In genomic region chr4:99351487-99351886, GRCh38 we compare ENCODE assay signal across 19 cellular contexts. TPM values are rescaled to one million over a fixed set of nuclear protein-coding genes. Genes with fewer than 3 reads are reported as not detected.
DNase-seq lines count a peak whose midpoint lies in the region; ATAC-seq, FAIRE-seq and TF ChIP-seq lines count a peak whose summit lies in the region.
"Had no signal": no experiment of that assay in that cellular context is flagged by ENCODE, and none has a peak within 500 bp of the region (broad histone marks: within the 10 kb centered on the region; RNA-seq: fewer than 3 reads in every experiment).

No MANE protein-coding gene starts in this region.

- no peaks in the 10 kb centered on the region for H3K27me3 ChIP-seq in colonic mucosa
- no peaks in the 10 kb centered on the region for H3K27me3 ChIP-seq in mucosa of rectum (ENCODE audit: control insufficient read depth in 2 of 2, insufficient read depth in 2 of 2, low read length in 2 of 2)
- H3K27me3 ChIP-seq in small intestine (ENCODE audit: control insufficient read depth in 2 of 2, insufficient read depth in 2 of 2, low read length in 2 of 2) = no peaks in the 10 kb centered on the region
- H3K27me3 ChIP-seq: BE2C had no signal

- FAIRE-seq in small intestine (lab: Jason Lieb, UNC) = no peak
- FAIRE-seq: A549, GM12892, GM19239, H1, HTR-8/SVneo had no signal

- H3K4me1 ChIP-seq in colonic mucosa (peaks cover 4% of the 10 kb centered on the region), mucosa of rectum (ENCODE audit: control insufficient read depth in 2 of 2, insufficient read depth in 2 of 2, low read length in 2 of 2) (peaks cover 7 to 8% of the 10 kb centered on the region in 2 donors), small intestine (ENCODE audit: control insufficient read depth in 2 of 2, insufficient read depth in 1 of 2, low read depth in 1 of 2, low read length in 1 of 2) (peaks cover 0 to 5% of the 10 kb centered on the region in 2 donors)
- H3K4me1 ChIP-seq: A549, BE2C, HAP-1 had no signal

- 12 to 63% (median 29%) methylated on average over 2 of the region's 2 CpGs for WGBS in small intestine, 3 donors

- H3K36me3 ChIP-seq in colonic mucosa (no peaks in the 10 kb centered on the region), mucosa of rectum (ENCODE audit: control insufficient read depth in 2 of 2, insufficient read depth in 2 of 2, low read length in 2 of 2) (peaks cover 0 to 4% of the 10 kb centered on the region in 2 donors), small intestine (ENCODE audit: control insufficient read depth in 2 of 2, insufficient read depth in 2 of 2, low read length in 2 of 2) (no peaks in the 10 kb centered on the region)
- H3K36me3 ChIP-seq: BE2C, HAP-1 had no signal

- DNase-seq in colonic mucosa = no peak
- DNase-seq in left colon = no peak
- DNase-seq in small intestine = peak; percentile 29
- DNase-seq in NCI-H226 = no peak
- no peak for DNase-seq in activated gamma-delta T cell treated with Interleukin-2 at 50 U/mL for 16 hours
- DNase-seq in ecto neural progenitor cell (ENCODE audit: low spot score) = no peak
- DNase-seq: BE2C; CD4-positive, alpha-beta memory T cell; DND-41; GDM1 had no signal

- intact Hi-C loops in colonic mucosa (cut with DNase I) = no loop called here
- intact Hi-C loops in left colon (cut with DNase I, micrococcal nuclease) = no loop called here

- ATAC-seq in left colon = peak; percentile 45
- ATAC-seq in GM18861 (IDR thresholded peaks at IDR 0.05; ENCODE audit: unreplicated experiment) = no peak
- ATAC-seq: A549 had no signal

- no peak overlapping the region for H3K27ac ChIP-seq in colonic mucosa
- no peak overlapping the region for H3K27ac ChIP-seq in mucosa of rectum (ENCODE audit: low read depth in 2 of 2, low read length in 2 of 2)
- no peak overlapping the region for H3K27ac ChIP-seq in small intestine (ENCODE audit: low read depth in 1 of 2, low read length in 1 of 2)
- H3K27ac ChIP-seq: A549, C4-2B had no signal

- TF ChIP-seq CTCF in colonic mucosa (IDR thresholded peaks at IDR 0.05) = no peak

- no peak overlapping the region for H3K9ac ChIP-seq in colonic mucosa (ENCODE audit: low read depth in 2 of 2, low read length in 2 of 2)
- peak overlapping the region in 1 of 2 donors; percentile 59 for H3K9ac ChIP-seq in mucosa of rectum (ENCODE audit: low read depth in 1 of 2, low read length in 2 of 2)

- H3K9me3 ChIP-seq in colonic mucosa = no peaks in the 10 kb centered on the region
- H3K9me3 ChIP-seq in mucosa of rectum (ENCODE audit: control insufficient read depth in 2 of 2, low read length in 2 of 2) = no peaks in the 10 kb centered on the region
- H3K9me3 ChIP-seq in small intestine (ENCODE audit: control insufficient read depth, low read depth) = no peaks in the 10 kb centered on the region
- H3K9me3 ChIP-seq: A549, BE2C, HAP-1 had no signal

- H3K4me3 ChIP-seq in colonic mucosa (peak overlapping the region; percentile 20), mucosa of rectum (ENCODE audit: low read length in 2 of 2) (peak overlapping the region; percentile 63 to 76), small intestine (ENCODE audit: low read depth in 1 of 2, low read length in 2 of 2) (peak overlapping the region in 1 of 2 donors; percentile 33)
- H3K4me3 ChIP-seq: A549, HAP-1 had no signal

RNA-seq across cellular contexts. Expression of gene ADH1C, which starts 1.1 kb away (rescaled TPM):
- 100 to 1,000 TPM; 140 to 240 TPM for total RNA-seq in colonic mucosa
- 100 to 1,000 TPM; 259 to 373 TPM for total RNA-seq in left colon
- 100 to 1,000 TPM; 185 to 231 (median 194) TPM for polyA plus RNA-seq in small intestine
- total RNA-seq: CD4-positive, alpha-beta memory T cell; H1 had no signal
- polyA plus RNA-seq: A549; CD4-positive, alpha-beta memory T cell; H1 had no signal

RNA-seq across cellular contexts. Expression of gene ADH1B, which starts 30.3 kb away (rescaled TPM):
- 10 to 100 TPM; 46.1 to 62.3 TPM for total RNA-seq in colonic mucosa
- total RNA-seq in left colon = 100 to 1,000 TPM; 156 to 174 TPM
- polyA plus RNA-seq in small intestine = 100 to 1,000 TPM in 1 of 3 donors, 10 to 100 TPM in 1, 1 to 10 TPM in 1; 3.8 to 237 (median 92.1) TPM
- total RNA-seq: CD4-positive, alpha-beta memory T cell; H1 had no signal
- polyA plus RNA-seq: A549; CD4-positive, alpha-beta memory T cell; H1 had no signal
